In genomic region chrX:23509256-23509655, GRCh38 we compare ENCODE assay signal across 20 cellular contexts.
A peak's percentile ranks its signal among the peaks of the same experiment; 100 is the strongest.
DNase-seq lines count a peak whose midpoint lies in the region; ATAC-seq and TF ChIP-seq lines count a peak whose summit lies in the region.
"Had no signal": no experiment of that assay in that cellular context is flagged by ENCODE, and none has a peak within 500 bp of the region (broad histone marks: within the 10 kb centered on the region; RNA-seq: fewer than 3 reads in every experiment).

No MANE protein-coding gene starts in this region.

- no peaks in the 10 kb centered on the region for H3K9me3 ChIP-seq in NT2/D1 (ENCODE audit: insufficient read depth, low read length)
- no peaks in the 10 kb centered on the region for H3K9me3 ChIP-seq in iPS-18a (ENCODE audit: control insufficient read depth, low read depth, low read length)
- H3K9me3 ChIP-seq in left lung = no peaks in the 10 kb centered on the region
- H3K9me3 ChIP-seq: Caco-2 had no signal

- no peak for TF ChIP-seq CTCF in left lung (IDR thresholded peaks at IDR 0.05)

- no peaks in the 10 kb centered on the region for H3K36me3 ChIP-seq in NT2/D1 (ENCODE audit: insufficient read depth, insufficient read length, low read length)
- H3K36me3 ChIP-seq in iPS-18a (ENCODE audit: control insufficient read depth, low read depth, low read length) = no peaks in the 10 kb centered on the region
- no peaks in the 10 kb centered on the region for H3K36me3 ChIP-seq in left lung

- peak overlapping the region; percentile 43 for H3K27ac ChIP-seq in iPS-18a (ENCODE audit: low read length)
- no peak overlapping the region for H3K27ac ChIP-seq in left lung
- H3K27ac ChIP-seq: 22Rv1, C4-2B, KMS-11, RWPE1 had no signal

- H3K4me1 ChIP-seq in NT2/D1 (ENCODE audit: insufficient read depth, insufficient read length) (peaks cover 10% of the 10 kb centered on the region), iPS-18a (ENCODE audit: control insufficient read depth, low read depth, low read length) (peaks cover 79% of the 10 kb centered on the region), left lung (no peaks in the 10 kb centered on the region)
- H3K4me1 ChIP-seq: Caco-2 had no signal

- ATAC-seq in left lung = no peak
- ATAC-seq: CD8-positive, alpha-beta T cell; Panc1 had no signal

- H3K9ac ChIP-seq in NT2/D1 (ENCODE audit: insufficient read length, low read depth) (no peak overlapping the region), iPS-18a (ENCODE audit: low read length) (no peak overlapping the region)
- H3K9ac ChIP-seq: KMS-11 had no signal

- H3K4me3 ChIP-seq in NT2/D1 (ENCODE audit: insufficient read length, low read depth) (no peak overlapping the region), iPS-18a (ENCODE audit: low read length) (no peak overlapping the region), left lung (no peak overlapping the region)

- H3K27me3 ChIP-seq in NT2/D1 (ENCODE audit: insufficient read depth, insufficient read length) (no peaks in the 10 kb centered on the region), iPS-18a (ENCODE audit: control insufficient read depth, insufficient read depth, low read length) (no peaks in the 10 kb centered on the region), left lung (no peaks in the 10 kb centered on the region)

- intact Hi-C loops in left lung (cut with DNase I) = no loop called here

- DNase-seq in DMS 273 (lab: John Stamatoyannopoulos, UW; ENCODE audit: unreplicated experiment) (peak; percentile 6), DMS 273 treated with DMSO at 0.1 percent for 48 hours (lab: John Stamatoyannopoulos, UW) (no peak), NT2/D1 (ENCODE audit: low read depth, low spot score) (peak; percentile 80), left lung (no peak)
- DNase-seq in activated CD4-positive, alpha-beta T cell treated with anti-CD3 and anti-CD28 coated beads for 4 hours = no peak
- no peak for DNase-seq in activated effector memory CD4-positive, alpha-beta T cell treated with anti-CD3 and anti-CD28 coated beads, Interleukin-2, amount 50 U/mL, for 16 hours
- DNase-seq: Caco-2; CD8-positive, alpha-beta T cell; DMS79 treated with DMSO at 0.1 percent for 48 hours; GOT3; MM.1S; NCI-H2029; NCI-H526 treated with DMSO at 0.1 percent for 48 hours; SHP77 had no signal

Comparison
In these comparisons a context has a peak if more than half of its experiments do, and no peak if none do; other contexts are left out.
1. DNase-seq: peak in DMS 273 (single experiment) and NT2/D1 (single experiment); none in DMS 273 treated with DMSO at 0.1 percent for 48 hours (single experiment), activated CD4-positive, alpha-beta T cell treated with anti-CD3 and anti-CD28 coated beads for 4 hours (0 of 2), activated effector memory CD4-positive, alpha-beta T cell treated with anti-CD3 and anti-CD28 coated beads, Interleukin-2, amount 50 U/mL, for 16 hours (single experiment) and left lung (0 of 2).